ENCODE assay signal across 1 cellular context in the genomic region with DNA sequence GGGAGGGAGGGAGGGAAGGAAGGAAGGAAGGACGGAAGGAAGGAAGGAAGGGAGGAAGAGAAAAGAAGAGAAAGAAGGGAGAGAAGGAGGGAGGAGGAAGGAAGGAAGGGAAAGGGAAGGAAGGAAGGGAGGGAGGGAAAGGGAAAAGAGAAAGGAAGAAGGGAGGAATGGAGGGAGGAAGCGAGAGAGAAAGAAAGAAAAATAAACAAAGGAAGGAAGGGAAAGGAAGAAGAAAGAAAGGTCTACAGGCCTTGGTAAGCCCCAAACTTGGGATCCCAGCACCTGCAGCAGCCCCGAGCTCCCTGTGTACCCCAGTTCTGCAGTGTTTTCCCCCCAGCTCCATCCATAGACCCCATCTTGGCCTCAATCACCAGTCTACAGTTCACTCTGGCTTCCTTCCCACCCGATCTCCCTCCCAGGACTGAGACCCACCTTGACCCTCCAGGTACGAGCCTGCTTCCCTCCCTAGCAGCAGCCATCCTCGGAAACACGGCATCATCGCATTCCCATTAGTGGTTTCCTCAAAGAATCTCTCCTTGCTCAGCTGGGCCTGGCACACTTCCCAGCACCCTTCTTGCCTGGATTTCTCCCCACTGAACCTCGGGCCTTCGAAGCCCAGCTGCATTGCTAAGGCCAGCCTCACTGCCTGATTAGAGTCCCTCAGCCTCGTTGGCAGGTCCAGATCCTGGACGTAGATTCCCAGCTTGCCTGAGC.
TF ChIP-seq lines count a peak whose summit lies in the region.

No MANE protein-coding gene starts in this region.

TF ChIP-seq in HepG2, 621 proteins besides CTCF, POLR2A, EP300 and RAD21 (continues in another document):
- peak; percentile 62; the same call in 1 of the 2 replicates for TF ChIP-seq ZNF512 (CRISPR knock-in tag; IDR thresholded peaks at IDR 0.05)
- TF ChIP-seq, protein P1, sequence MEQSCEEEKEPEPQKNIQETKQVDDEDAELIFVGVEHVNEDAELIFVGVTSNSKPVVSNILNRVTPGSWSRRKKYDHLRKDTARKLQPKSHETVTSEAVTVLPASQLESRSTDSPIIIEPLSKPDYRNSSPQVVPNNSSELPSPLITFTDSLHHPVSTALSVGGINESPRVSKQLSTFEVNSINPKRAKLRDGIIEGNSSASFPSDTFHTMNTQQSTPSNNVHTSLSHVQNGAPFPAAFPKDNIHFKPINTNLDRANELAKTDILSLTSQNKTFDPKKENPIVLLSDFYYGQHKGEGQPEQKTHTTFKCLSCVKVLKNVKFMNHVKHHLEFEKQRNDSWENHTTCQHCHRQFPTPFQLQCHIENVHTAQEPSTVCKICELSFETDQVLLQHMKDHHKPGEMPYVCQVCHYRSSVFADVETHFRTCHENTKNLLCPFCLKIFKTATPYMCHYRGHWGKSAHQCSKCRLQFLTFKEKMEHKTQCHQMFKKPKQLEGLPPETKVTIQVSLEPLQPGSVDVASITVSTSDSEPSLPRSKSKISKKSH (CRISPR knock-in tag; IDR thresholded peaks at IDR 0.05; ENCODE audit: borderline replicate concordance) = peak; percentile 39; the same call in 1 of the 2 replicates
- no peak for TF ChIP-seq STAG1 (CRISPR knock-in tag; IDR thresholded peaks at IDR 0.05)
- no peak for TF ChIP-seq KLF12 (CRISPR knock-in tag; IDR thresholded peaks at IDR 0.05; ENCODE audit: borderline replicate concordance)
- TF ChIP-seq, protein P2, sequence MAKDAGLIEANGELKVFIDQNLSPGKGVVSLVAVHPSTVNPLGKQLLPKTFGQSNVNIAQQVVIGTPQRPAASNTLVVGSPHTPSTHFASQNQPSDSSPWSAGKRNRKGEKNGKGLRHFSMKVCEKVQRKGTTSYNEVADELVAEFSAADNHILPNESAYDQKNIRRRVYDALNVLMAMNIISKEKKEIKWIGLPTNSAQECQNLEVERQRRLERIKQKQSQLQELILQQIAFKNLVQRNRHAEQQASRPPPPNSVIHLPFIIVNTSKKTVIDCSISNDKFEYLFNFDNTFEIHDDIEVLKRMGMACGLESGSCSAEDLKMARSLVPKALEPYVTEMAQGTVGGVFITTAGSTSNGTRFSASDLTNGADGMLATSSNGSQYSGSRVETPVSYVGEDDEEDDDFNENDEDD (CRISPR knock-in tag; IDR thresholded peaks at IDR 0.05; ENCODE audit: borderline replicate concordance) = no peak
- peak; percentile 57 for TF ChIP-seq HNRNPK (IDR thresholded peaks at IDR 0.05; ENCODE audit: low read depth, low read length, poor library complexity, severe bottlenecking)
- no peak for TF ChIP-seq KDM2A (CRISPR knock-in tag; IDR thresholded peaks at IDR 0.05; ENCODE audit: borderline replicate concordance, low read depth)
- no peak for TF ChIP-seq ZNF510 (CRISPR knock-in tag; IDR thresholded peaks at IDR 0.05; ENCODE audit: low read depth)
- TF ChIP-seq, protein P3, sequence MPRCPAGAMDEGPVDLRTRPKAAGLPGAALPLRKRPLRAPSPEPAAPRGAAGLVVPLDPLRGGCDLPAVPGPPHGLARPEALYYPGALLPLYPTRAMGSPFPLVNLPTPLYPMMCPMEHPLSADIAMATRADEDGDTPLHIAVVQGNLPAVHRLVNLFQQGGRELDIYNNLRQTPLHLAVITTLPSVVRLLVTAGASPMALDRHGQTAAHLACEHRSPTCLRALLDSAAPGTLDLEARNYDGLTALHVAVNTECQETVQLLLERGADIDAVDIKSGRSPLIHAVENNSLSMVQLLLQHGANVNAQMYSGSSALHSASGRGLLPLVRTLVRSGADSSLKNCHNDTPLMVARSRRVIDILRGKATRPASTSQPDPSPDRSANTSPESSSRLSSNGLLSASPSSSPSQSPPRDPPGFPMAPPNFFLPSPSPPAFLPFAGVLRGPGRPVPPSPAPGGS (CRISPR knock-in tag; IDR thresholded peaks at IDR 0.05) = no peak
- TF ChIP-seq, protein P4, sequence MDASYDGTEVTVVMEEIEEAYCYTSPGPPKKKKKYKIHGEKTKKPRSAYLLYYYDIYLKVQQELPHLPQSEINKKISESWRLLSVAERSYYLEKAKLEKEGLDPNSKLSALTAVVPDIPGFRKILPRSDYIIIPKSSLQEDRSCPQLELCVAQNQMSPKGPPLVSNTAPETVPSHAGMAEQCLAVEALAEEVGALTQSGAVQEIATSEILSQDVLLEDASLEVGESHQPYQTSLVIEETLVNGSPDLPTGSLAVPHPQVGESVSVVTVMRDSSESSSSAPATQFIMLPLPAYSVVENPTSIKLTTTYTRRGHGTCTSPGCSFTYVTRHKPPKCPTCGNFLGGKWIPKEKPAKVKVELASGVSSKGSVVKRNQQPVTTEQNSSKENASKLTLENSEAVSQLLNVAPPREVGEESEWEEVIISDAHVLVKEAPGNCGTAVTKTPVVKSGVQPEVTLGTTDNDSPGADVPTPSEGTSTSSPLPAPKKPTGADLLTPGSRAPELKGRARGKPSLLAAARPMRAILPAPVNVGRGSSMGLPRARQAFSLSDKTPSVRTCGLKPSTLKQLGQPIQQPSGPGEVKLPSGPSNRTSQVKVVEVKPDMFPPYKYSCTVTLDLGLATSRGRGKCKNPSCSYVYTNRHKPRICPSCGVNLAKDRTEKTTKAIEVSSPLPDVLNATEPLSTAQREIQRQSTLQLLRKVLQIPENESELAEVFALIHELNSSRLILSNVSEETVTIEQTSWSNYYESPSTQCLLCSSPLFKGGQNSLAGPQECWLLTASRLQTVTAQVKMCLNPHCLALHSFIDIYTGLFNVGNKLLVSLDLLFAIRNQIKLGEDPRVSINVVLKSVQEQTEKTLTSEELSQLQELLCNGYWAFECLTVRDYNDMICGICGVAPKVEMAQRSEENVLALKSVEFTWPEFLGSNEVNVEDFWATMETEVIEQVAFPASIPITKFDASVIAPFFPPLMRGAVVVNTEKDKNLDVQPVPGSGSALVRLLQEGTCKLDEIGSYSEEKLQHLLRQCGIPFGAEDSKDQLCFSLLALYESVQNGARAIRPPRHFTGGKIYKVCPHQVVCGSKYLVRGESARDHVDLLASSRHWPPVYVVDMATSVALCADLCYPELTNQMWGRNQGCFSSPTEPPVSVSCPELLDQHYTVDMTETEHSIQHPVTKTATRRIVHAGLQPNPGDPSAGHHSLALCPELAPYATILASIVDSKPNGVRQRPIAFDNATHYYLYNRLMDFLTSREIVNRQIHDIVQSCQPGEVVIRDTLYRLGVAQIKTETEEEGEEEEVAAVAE (CRISPR knock-in tag; IDR thresholded peaks at IDR 0.05; ENCODE audit: borderline replicate concordance) = no peak
- no peak for TF ChIP-seq HDAC1 (CRISPR knock-in tag; IDR thresholded peaks at IDR 0.05)
- TF ChIP-seq, protein P5, sequence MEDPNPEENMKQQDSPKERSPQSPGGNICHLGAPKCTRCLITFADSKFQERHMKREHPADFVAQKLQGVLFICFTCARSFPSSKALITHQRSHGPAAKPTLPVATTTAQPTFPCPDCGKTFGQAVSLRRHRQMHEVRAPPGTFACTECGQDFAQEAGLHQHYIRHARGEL (CRISPR knock-in tag; IDR thresholded peaks at IDR 0.05) = no peak
- TF ChIP-seq HOXA7 (CRISPR knock-in tag; IDR thresholded peaks at IDR 0.05) = no peak
- no peak for TF ChIP-seq ZNF577 (CRISPR knock-in tag; IDR thresholded peaks at IDR 0.05; ENCODE audit: borderline replicate concordance, low read depth)
- TF ChIP-seq EZH2 (conservative IDR thresholded peaks at IDR 0.05; ENCODE audit: low read depth, low read length) = no peak
- TF ChIP-seq ZFX (CRISPR knock-in tag; IDR thresholded peaks at IDR 0.05; ENCODE audit: low read depth) = no peak
- TF ChIP-seq, protein P6, sequence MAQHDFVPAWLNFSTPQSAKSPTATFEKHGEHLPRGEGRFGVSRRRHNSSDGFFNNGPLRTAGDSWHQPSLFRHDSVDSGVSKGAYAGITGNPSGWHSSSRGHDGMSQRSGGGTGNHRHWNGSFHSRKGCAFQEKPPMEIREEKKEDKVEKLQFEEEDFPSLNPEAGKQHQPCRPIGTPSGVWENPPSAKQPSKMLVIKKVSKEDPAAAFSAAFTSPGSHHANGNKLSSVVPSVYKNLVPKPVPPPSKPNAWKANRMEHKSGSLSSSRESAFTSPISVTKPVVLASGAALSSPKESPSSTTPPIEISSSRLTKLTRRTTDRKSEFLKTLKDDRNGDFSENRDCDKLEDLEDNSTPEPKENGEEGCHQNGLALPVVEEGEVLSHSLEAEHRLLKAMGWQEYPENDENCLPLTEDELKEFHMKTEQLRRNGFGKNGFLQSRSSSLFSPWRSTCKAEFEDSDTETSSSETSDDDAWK (CRISPR knock-in tag; IDR thresholded peaks at IDR 0.05) = no peak
- no peak for TF ChIP-seq ZNF430 (CRISPR knock-in tag; IDR thresholded peaks at IDR 0.05)
- no peak for TF ChIP-seq HDAC2 (CRISPR knock-in tag; IDR thresholded peaks at IDR 0.05)
- no peak for TF ChIP-seq KAT2B (IDR thresholded peaks at IDR 0.05; ENCODE audit: borderline replicate concordance, low read depth, low read length)
- no peak for TF ChIP-seq FOXJ3 (CRISPR knock-in tag; IDR thresholded peaks at IDR 0.05; ENCODE audit: borderline replicate concordance)
- TF ChIP-seq, protein P7, sequence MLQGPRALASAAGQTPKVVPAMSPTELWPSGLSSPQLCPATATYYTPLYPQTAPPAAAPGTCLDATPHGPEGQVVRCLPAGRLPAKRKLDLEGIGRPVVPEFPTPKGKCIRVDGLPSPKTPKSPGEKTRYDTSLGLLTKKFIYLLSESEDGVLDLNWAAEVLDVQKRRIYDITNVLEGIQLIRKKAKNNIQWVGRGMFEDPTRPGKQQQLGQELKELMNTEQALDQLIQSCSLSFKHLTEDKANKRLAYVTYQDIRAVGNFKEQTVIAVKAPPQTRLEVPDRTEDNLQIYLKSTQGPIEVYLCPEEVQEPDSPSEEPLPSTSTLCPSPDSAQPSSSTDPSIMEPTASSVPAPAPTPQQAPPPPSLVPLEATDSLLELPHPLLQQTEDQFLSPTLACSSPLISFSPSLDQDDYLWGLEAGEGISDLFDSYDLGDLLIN (CRISPR knock-in tag; IDR thresholded peaks at IDR 0.05; ENCODE audit: borderline replicate concordance) = no peak
- 0 out of 2 replicates have a peak, but pooled peaks have one; percentile 27 for TF ChIP-seq KLF13 (CRISPR knock-in tag; IDR thresholded peaks at IDR 0.05)
- TF ChIP-seq ZNF687 (CRISPR knock-in tag; IDR thresholded peaks at IDR 0.05) = peak; percentile 26; the same call in 1 of the 2 replicates
- no peak for TF ChIP-seq ATF2 (CRISPR knock-in tag; IDR thresholded peaks at IDR 0.05)
- TF ChIP-seq ZNF777 (CRISPR knock-in tag; IDR thresholded peaks at IDR 0.05) = no peak
- TF ChIP-seq HMGXB4 (CRISPR knock-in tag; IDR thresholded peaks at IDR 0.05; ENCODE audit: borderline replicate concordance in 1 of 2, low read depth in 1 of 2) = no peak
- TF ChIP-seq ARID2 (CRISPR knock-in tag; IDR thresholded peaks at IDR 0.05; ENCODE audit: borderline replicate concordance) = no peak
- TF ChIP-seq GATA4 (IDR thresholded peaks at IDR 0.05; ENCODE audit: borderline replicate concordance, low read depth) = no peak
